Comparison of ENCODE assay signal across 25 cellular contexts in the genomic region with DNA sequence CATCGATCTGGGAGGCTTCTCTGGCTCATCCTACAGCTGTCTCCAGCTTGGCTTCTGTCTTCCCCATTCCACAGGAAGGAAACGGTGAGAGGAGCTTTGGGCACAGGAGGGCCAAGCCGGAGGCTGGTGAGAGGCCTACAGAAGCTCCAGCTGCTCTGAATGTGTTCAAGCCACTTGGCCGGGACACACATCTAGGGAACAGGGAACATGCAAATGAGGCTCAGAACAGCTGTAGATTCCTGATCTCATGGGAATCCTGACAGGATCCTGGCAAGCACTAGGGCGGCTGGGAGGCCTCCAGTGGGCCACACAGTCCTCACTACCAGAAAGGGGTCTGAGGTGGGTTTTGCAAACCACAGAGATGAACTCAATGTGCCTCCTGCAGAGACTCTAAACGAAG. TPM values are rescaled to one million over a fixed set of nuclear protein-coding genes. Genes with fewer than 3 reads are reported as not detected.
"Had no signal": no experiment of that assay in that cellular context is flagged by ENCODE, and none has a peak within 500 bp of the region (broad histone marks: within the 10 kb centered on the region; RNA-seq: fewer than 3 reads in every experiment).

No MANE protein-coding gene starts in this region.

- H3K27ac Mint-ChIP-seq: activated CD4-positive, alpha-beta T cell treated with anti-CD3 and anti-CD28 coated beads, Interleukin-2, amount 10 ng/mL, durations not matched to agents 24 days and 14 days; activated CD8-positive, alpha-beta memory T cell treated with anti-CD3 and anti-CD28 coated beads, Interleukin-2, amount 10 ng/mL, durations not matched to agents 7 days and 5 days; activated CD8-positive, alpha-beta T cell treated with anti-CD3 and anti-CD28 coated beads for 36 hours; activated naive CD8-positive, alpha-beta T cell treated with anti-CD3 and anti-CD28 coated beads, Interleukin-2, amount 50 U/mL, for 24 hours; activated T-helper 1 cell treated with anti-CD3 and anti-CD28 coated beads, Interleukin-12 subunit alpha, Interleukin-12 subunit beta, Interleukin-2, Interleukin-4 antibody, amounts not matched to agents 30 ng/mL and 10 ng/mL and 1 ng/mL, durations not matched to agents 14 hours and 24 hours and 36 hours; dendritic cell treated with granulocyte-macrophage colony-stimulating factor and Interleukin-4, amounts not matched to agents 40 ng/mL and 50 ng/mL, for 4 days; natural killer cell had no signal

- DNase-seq: activated CD4-positive, alpha-beta T cell treated with anti-CD3 and anti-CD28 coated beads, Interleukin-2, amount 10 ng/mL, durations not matched to agents 24 days and 14 days; activated CD8-positive, alpha-beta memory T cell treated with anti-CD3 and anti-CD28 coated beads, Interleukin-2, amount 10 ng/mL, durations not matched to agents 7 days and 5 days; activated CD8-positive, alpha-beta T cell treated with anti-CD3 and anti-CD28 coated beads for 36 hours; activated gamma-delta T cell; activated naive CD4-positive, alpha-beta T cell treated with anti-CD3 and anti-CD28 coated beads, Interleukin-2, amount 50 U/mL, for 16 hours; activated naive CD8-positive, alpha-beta T cell treated with anti-CD3 and anti-CD28 coated beads, Interleukin-2, amount 50 U/mL, for 24 hours; activated T-cell treated with anti-CD3 and anti-CD28 coated beads for 4 hours; body of pancreas; effector CD4-positive, alpha-beta T cell; heart right ventricle; islet precursor cell; natural killer cell; pancreas; psoas muscle; stimulated activated CD4-positive, alpha-beta T cell treated with anti-CD3 and anti-CD28 coated beads, Interleukin-12 subunit alpha, Interleukin-12 subunit beta, amount 100 ng/mL, for 4 hours; stimulated activated CD4-positive, alpha-beta T cell treated with anti-CD3 and anti-CD28 coated beads, Interleukin-4, amount 100 ng/mL, for 4 hours; stimulated activated naive CD8-positive, alpha-beta T cell treated with anti-CD3 and anti-CD28 coated beads, Interleukin-15, Interleukin-2, amounts not matched to agents 100 U/mL and 50 U/mL, for 24 hours; upper lobe of left lung had no signal

- H3K4me1 ChIP-seq: body of pancreas, pancreas, psoas muscle, upper lobe of left lung had no signal

- H3K4me3 ChIP-seq: body of pancreas, heart right ventricle, lung, pancreas, psoas muscle, upper lobe of left lung had no signal

- H3K27ac ChIP-seq: body of pancreas, heart right ventricle, pancreas, psoas muscle, upper lobe of left lung had no signal

- H3K9me3 ChIP-seq: body of pancreas, heart right ventricle, pancreas, psoas muscle, upper lobe of left lung had no signal

- H3K36me3 Mint-ChIP-seq: activated CD8-positive, alpha-beta memory T cell treated with anti-CD3 and anti-CD28 coated beads, Interleukin-2, amount 10 ng/mL, durations not matched to agents 7 days and 5 days; natural killer cell had no signal

- H3K4me1 Mint-ChIP-seq: activated CD4-positive, alpha-beta T cell treated with anti-CD3 and anti-CD28 coated beads, Interleukin-2, amount 10 ng/mL, durations not matched to agents 24 days and 14 days; activated CD8-positive, alpha-beta memory T cell treated with anti-CD3 and anti-CD28 coated beads, Interleukin-2, amount 10 ng/mL, durations not matched to agents 7 days and 5 days; activated naive CD8-positive, alpha-beta T cell treated with anti-CD3 and anti-CD28 coated beads, Interleukin-2, amount 50 U/mL, for 24 hours; natural killer cell had no signal

- ATAC-seq: activated CD4-positive, CD25-positive, alpha-beta regulatory T cell treated with anti-CD3 and anti-CD28 coated beads, Interleukin-2, amount 50 U/mL, for 24 hours; activated CD8-positive, alpha-beta memory T cell treated with anti-CD3 and anti-CD28 coated beads, Interleukin-2, amount 10 ng/mL, durations not matched to agents 7 days and 5 days; activated CD8-positive, alpha-beta T cell treated with anti-CD3 and anti-CD28 coated beads for 36 hours; activated naive CD8-positive, alpha-beta T cell treated with anti-CD3 and anti-CD28 coated beads, Interleukin-2, amount 50 U/mL, for 24 hours; body of pancreas; natural killer cell; pancreas; psoas muscle; stimulated activated naive CD8-positive, alpha-beta T cell treated with anti-CD3 and anti-CD28 coated beads, Interleukin-15, Interleukin-2, amounts not matched to agents 100 U/mL and 50 U/mL, for 24 hours had no signal

- H3K27me3 ChIP-seq: body of pancreas, pancreas, upper lobe of left lung had no signal

- H3K9me3 Mint-ChIP-seq: activated CD4-positive, alpha-beta T cell treated with anti-CD3 and anti-CD28 coated beads, Interleukin-2, amount 10 ng/mL, durations not matched to agents 24 days and 14 days; activated CD8-positive, alpha-beta T cell treated with anti-CD3 and anti-CD28 coated beads for 36 hours; activated naive CD8-positive, alpha-beta T cell treated with anti-CD3 and anti-CD28 coated beads, Interleukin-2, amount 50 U/mL, for 24 hours; activated T-helper 1 cell treated with anti-CD3 and anti-CD28 coated beads, Interleukin-12 subunit alpha, Interleukin-12 subunit beta, Interleukin-2, Interleukin-4 antibody, amounts not matched to agents 30 ng/mL and 10 ng/mL and 1 ng/mL, durations not matched to agents 14 hours and 24 hours and 36 hours; dendritic cell treated with granulocyte-macrophage colony-stimulating factor and Interleukin-4, amounts not matched to agents 40 ng/mL and 50 ng/mL, for 4 days; natural killer cell had no signal

- H3K4me3 Mint-ChIP-seq: activated CD4-positive, alpha-beta T cell treated with anti-CD3 and anti-CD28 coated beads, Interleukin-2, amount 10 ng/mL, durations not matched to agents 24 days and 14 days; activated CD8-positive, alpha-beta memory T cell treated with anti-CD3 and anti-CD28 coated beads, Interleukin-2, amount 10 ng/mL, durations not matched to agents 7 days and 5 days; activated CD8-positive, alpha-beta T cell treated with anti-CD3 and anti-CD28 coated beads for 36 hours; activated naive CD8-positive, alpha-beta T cell treated with anti-CD3 and anti-CD28 coated beads, Interleukin-2, amount 50 U/mL, for 24 hours; activated T-helper 1 cell treated with anti-CD3 and anti-CD28 coated beads, Interleukin-12 subunit alpha, Interleukin-12 subunit beta, Interleukin-2, Interleukin-4 antibody, amounts not matched to agents 30 ng/mL and 10 ng/mL and 1 ng/mL, durations not matched to agents 14 hours and 24 hours and 36 hours; dendritic cell treated with granulocyte-macrophage colony-stimulating factor and Interleukin-4, amounts not matched to agents 40 ng/mL and 50 ng/mL, for 4 days; natural killer cell had no signal

- H3K36me3 ChIP-seq: heart right ventricle, pancreas, upper lobe of left lung had no signal

RNA-seq across cellular contexts. Expression of a gene that starts 13.7 kb away (rescaled TPM):
- total RNA-seq: activated CD4-positive, alpha-beta T cell treated with anti-CD3 and anti-CD28 coated beads, Interleukin-2, amount 10 ng/mL, durations not matched to agents 24 days and 14 days; activated CD8-positive, alpha-beta memory T cell treated with anti-CD3 and anti-CD28 coated beads, Interleukin-2, amount 10 ng/mL, durations not matched to agents 7 days and 5 days; activated CD8-positive, alpha-beta T cell treated with anti-CD3 and anti-CD28 coated beads for 36 hours; activated T-helper 1 cell treated with anti-CD3 and anti-CD28 coated beads, Interleukin-12 subunit alpha, Interleukin-12 subunit beta, Interleukin-2, Interleukin-4 antibody, amounts not matched to agents 30 ng/mL and 10 ng/mL and 1 ng/mL, durations not matched to agents 14 hours and 24 hours and 36 hours; epithelial cell of proximal tubule; fibroblast of villous mesenchyme; T-helper 2 cell treated with Interferon-gamma antibody and Interleukin-4, amounts not matched to agents 100 ng/mL and 5 ng/mL, for 36 hours had no signal
